Comparison of ENCODE assay signal across 7 cellular contexts in genomic region chr15:21692471-21693102, GRCh38.
DNase-seq lines count a peak whose midpoint lies in the region; ATAC-seq lines count a peak whose summit lies in the region.
"Not testable (repeated sequence)": the region's sequence is repeated elsewhere in the genome, so short reads cannot be mapped to it uniquely, and the experiment has no call there.

No MANE protein-coding gene starts in this region.

- not testable (repeated sequence) for H3K4me3 Mint-ChIP-seq in CD4-positive, CD25-positive, alpha-beta regulatory T cell; activated CD8-positive, alpha-beta T cell treated with anti-CD3 and anti-CD28 coated beads, Interleukin-2, amount 10 ng/mL, durations not matched to agents 7 days and 5 days; central memory CD8-positive, alpha-beta T cell

- not testable (repeated sequence) for H3K27ac ChIP-seq in CD4-positive, CD25-positive, alpha-beta regulatory T cell (ENCODE audit: insufficient read depth, low read length, poor library complexity, severe bottlenecking)

- H3K27ac Mint-ChIP-seq in CD4-positive, CD25-positive, alpha-beta regulatory T cell; activated CD8-positive, alpha-beta T cell treated with anti-CD3 and anti-CD28 coated beads, Interleukin-2, amount 10 ng/mL, durations not matched to agents 7 days and 5 days; central memory CD8-positive, alpha-beta T cell (ENCODE audit: low read depth): not testable (repeated sequence)

- not testable (repeated sequence) for H3K4me3 ChIP-seq in CD4-positive, CD25-positive, alpha-beta regulatory T cell (ENCODE audit: low read depth, low read length)

- not testable (repeated sequence) for H3K9me3 Mint-ChIP-seq in CD4-positive, CD25-positive, alpha-beta regulatory T cell; activated CD8-positive, alpha-beta T cell treated with anti-CD3 and anti-CD28 coated beads, Interleukin-2, amount 10 ng/mL, durations not matched to agents 7 days and 5 days (ENCODE audit: insufficient read depth); central memory CD8-positive, alpha-beta T cell

- not testable (repeated sequence) for H3K36me3 ChIP-seq in CD4-positive, CD25-positive, alpha-beta regulatory T cell (ENCODE audit: control insufficient read depth, insufficient read depth, low read length)

- not testable (repeated sequence) for H3K27me3 ChIP-seq in CD4-positive, CD25-positive, alpha-beta regulatory T cell (ENCODE audit: control insufficient read depth, insufficient read depth, low read length)

- CTCF ChIA-PET in activated CD8-positive, alpha-beta T cell treated with anti-CD3 and anti-CD28 coated beads, Interleukin-2, amount 10 ng/mL, durations not matched to agents 7 days and 5 days (lab: Charles Lee) = not testable (repeated sequence)

- not testable (repeated sequence) for H3K36me3 Mint-ChIP-seq in CD4-positive, CD25-positive, alpha-beta regulatory T cell; activated CD8-positive, alpha-beta T cell treated with anti-CD3 and anti-CD28 coated beads, Interleukin-2, amount 10 ng/mL, durations not matched to agents 7 days and 5 days (ENCODE audit: low read depth); central memory CD8-positive, alpha-beta T cell (ENCODE audit: insufficient read depth)

- H3K4me1 ChIP-seq in CD4-positive, CD25-positive, alpha-beta regulatory T cell (ENCODE audit: control insufficient read depth, insufficient read depth, low read length, poor library complexity, severe bottlenecking) = not testable (repeated sequence)

- H3K4me1 Mint-ChIP-seq in CD4-positive, CD25-positive, alpha-beta regulatory T cell; activated CD8-positive, alpha-beta T cell treated with anti-CD3 and anti-CD28 coated beads, Interleukin-2, amount 10 ng/mL, durations not matched to agents 7 days and 5 days (ENCODE audit: low read depth); central memory CD8-positive, alpha-beta T cell: not testable (repeated sequence)

- POLR2A ChIA-PET in activated CD8-positive, alpha-beta T cell treated with anti-CD3 and anti-CD28 coated beads, Interleukin-2, amount 10 ng/mL, durations not matched to agents 7 days and 5 days (lab: Charles Lee) = not testable (repeated sequence)

- peak; percentile 82 to 89 for ATAC-seq in CD4-positive, CD25-positive, alpha-beta regulatory T cell (ENCODE audit: low read depth in 2 of 2)
- ATAC-seq in GM18907 (IDR thresholded peaks at IDR 0.05; ENCODE audit: unreplicated experiment) (peak; percentile 93), GM21367 (IDR thresholded peaks at IDR 0.05; ENCODE audit: unreplicated experiment) (peak; percentile 65), HG02623 (IDR thresholded peaks at IDR 0.05; ENCODE audit: unreplicated experiment) (peak; percentile 85), HG03460 (IDR thresholded peaks at IDR 0.05; ENCODE audit: unreplicated experiment) (peak; percentile 76)
- peak; percentile 71 for ATAC-seq in activated CD8-positive, alpha-beta T cell treated with anti-CD3 and anti-CD28 coated beads, Interleukin-2, amount 10 ng/mL, durations not matched to agents 7 days and 5 days
- ATAC-seq in central memory CD8-positive, alpha-beta T cell (replicated peaks; ENCODE audit: extremely low read depth, poor library complexity, severe bottlenecking) = peak; percentile 82

- H3K9me3 ChIP-seq in CD4-positive, CD25-positive, alpha-beta regulatory T cell (ENCODE audit: control insufficient read depth in 2 of 2, low read length in 2 of 2) = not testable (repeated sequence)

- not testable (repeated sequence) for DNase-seq in CD4-positive, CD25-positive, alpha-beta regulatory T cell; activated CD8-positive, alpha-beta T cell treated with anti-CD3 and anti-CD28 coated beads, Interleukin-2, amount 10 ng/mL, durations not matched to agents 7 days and 5 days; central memory CD8-positive, alpha-beta T cell (ENCODE audit: low spot score in 2 of 2)

- H3K27me3 Mint-ChIP-seq in CD4-positive, CD25-positive, alpha-beta regulatory T cell; activated CD8-positive, alpha-beta T cell treated with anti-CD3 and anti-CD28 coated beads, Interleukin-2, amount 10 ng/mL, durations not matched to agents 7 days and 5 days (ENCODE audit: low read depth); central memory CD8-positive, alpha-beta T cell: not testable (repeated sequence)
